ENCODE assay signal across 11 cellular contexts in genomic region chr15:68794307-68794706, GRCh38. TPM values are rescaled to one million over a fixed set of nuclear protein-coding genes. Genes with fewer than 3 reads are reported as not detected.
A peak's percentile ranks its signal among the peaks of the same experiment; 100 is the strongest.
DNase-seq lines count a peak whose midpoint lies in the region; ATAC-seq, FAIRE-seq and TF ChIP-seq lines count a peak whose summit lies in the region.
"Had no signal": no experiment of that assay in that cellular context is flagged by ENCODE, and none has a peak within 500 bp of the region (broad histone marks: within the 10 kb centered on the region; RNA-seq: fewer than 3 reads in every experiment).

No MANE protein-coding gene starts in this region.

- CTCF ChIA-PET in HepG2 (lab: Yijun Ruan, JAX; ENCODE audit: low intra/inter-chr PET ratio, low total read pairs), result no interaction called here

- WGBS in HUES64, result 82% methylated on average over 4 of the region's 4 CpGs
- 87% methylated on average over 4 of the region's 4 CpGs for WGBS in HepG2 (ENCODE audit: low lambda C conversion rate)

- no peak for TF ChIP-seq CTCF in HepG2 (CRISPR knock-in tag; IDR thresholded peaks at IDR 0.05)

- H3K36me3 Mint-ChIP-seq in activated naive CD8-positive, alpha-beta T cell treated with anti-CD3 and anti-CD28 coated beads for 36 hours, result peaks cover 49% of the 10 kb centered on the region
- peaks cover 16% of the 10 kb centered on the region for H3K36me3 Mint-ChIP-seq in stimulated activated memory B cell treated with anti-CD40 and anti-IgM and Interleukin-4, amounts not matched to agents 10 μg/mL and 1 μg/mL and 100 μg/mL, for 72 hours

- no peaks in the 10 kb centered on the region for H3K9me3 ChIP-seq in HUES64 (ENCODE audit: insufficient read depth, low read depth, low read length)
- no peaks in the 10 kb centered on the region for H3K9me3 ChIP-seq in HepG2 (ENCODE audit: low read length)
- H3K9me3 ChIP-seq: MG63 had no signal

- FAIRE-seq in HepG2 (lab: Jason Lieb, UNC), result no peak

- H3K9ac ChIP-seq in HUES64 (ENCODE audit: low read depth, low read length) (0 out of 2 replicates have a peak overlapping the region, but pooled peaks have one; percentile 19), HepG2 (ENCODE audit: insufficient read depth, low read depth, low read length) (no peak overlapping the region)

- DNase-seq in activated naive CD8-positive, alpha-beta T cell treated with anti-CD3 and anti-CD28 coated beads for 36 hours, result no peak
- DNase-seq in HepG2 (ENCODE audit: low spot score) (no peak), A172 (ENCODE audit: low spot score) (no peak), NCI-H2081 (lab: John Stamatoyannopoulos, UW) (no peak)
- DNase-seq: activated effector memory CD4-positive, alpha-beta T cell treated with anti-CD3 and anti-CD28 coated beads, Interleukin-2, amount 50 U/mL, for 16 hours; MG63; NCI-H526 treated with DMSO at 0.1 percent for 48 hours; stimulated activated CD4-positive, alpha-beta T cell treated with anti-CD3 and anti-CD28 coated beads, Interleukin-4, amount 100 ng/mL, for 24 hours had no signal

- POLR2A ChIA-PET in HepG2 (lab: Yijun Ruan, JAX), result interaction anchor here (0.9 kb wide), 1 partner anchor 24 kb away, joined by 3 read pairs; no protein-coding TSS in a partner anchor

- ATAC-seq in HepG2 (no peak), GM19397 (IDR thresholded peaks at IDR 0.05; ENCODE audit: unreplicated experiment) (no peak)
- ATAC-seq in stimulated activated memory B cell treated with anti-CD40 and anti-IgM and Interleukin-4, amounts not matched to agents 10 μg/mL and 1 μg/mL and 100 μg/mL, for 72 hours, result no peak

- H2AFZ ChIP-seq in HepG2 (ENCODE audit: low read length), result no peak overlapping the region

- peaks cover 100% of the 10 kb centered on the region for H3K79me2 ChIP-seq in HepG2 (ENCODE audit: insufficient read depth, low read length)

- H4K20me1 ChIP-seq in HepG2 (ENCODE audit: insufficient read depth, low read length), result peaks cover 97% of the 10 kb centered on the region

- H3K4me3 Mint-ChIP-seq in activated naive CD8-positive, alpha-beta T cell treated with anti-CD3 and anti-CD28 coated beads for 36 hours, result no peak overlapping the region
- H3K4me3 Mint-ChIP-seq in stimulated activated memory B cell treated with anti-CD40 and anti-IgM and Interleukin-4, amounts not matched to agents 10 μg/mL and 1 μg/mL and 100 μg/mL, for 72 hours, result peak overlapping the region; percentile 61

- H3K4me3 ChIP-seq in HUES64 (ENCODE audit: low read length) (no peak overlapping the region), HepG2 (replicated peaks in 1 of 3; ENCODE audit: insufficient read depth in 1 of 3, low read depth in 2 of 3, low read length in 3 of 3) (no peak overlapping the region)
- H3K4me3 ChIP-seq: MG63 had no signal

- BruUV-seq in HepG2 (replicated peaks; lab: Mats Ljungman, UMichigan), result no TSS peak

- no peak for TF ChIP-seq EP300 in HepG2 (IDR thresholded peaks at IDR 0.05; ENCODE audit: low read depth in 2 of 2, low read length in 2 of 2)
- TF ChIP-seq EP300 in HepG2 (CRISPR knock-in tag; IDR thresholded peaks at IDR 0.05; ENCODE audit: borderline replicate concordance), result no peak

- in situ Hi-C loops in HepG2 (cut with HindIII; ENCODE audit: extremely low pct_ligation_motif_present, low pct_unique_long_range_greater_than_20kb), result no loop called here

- H3K4me2 ChIP-seq in HepG2 (ENCODE audit: low read depth, low read length), result no peak overlapping the region

- H3K27ac ChIP-seq in HUES64 (ENCODE audit: low read depth, low read length) (no peak overlapping the region), HepG2 (ENCODE audit: extremely low read length, insufficient read depth, low read length) (peak overlapping the region; percentile 43)

- intact Hi-C loops in HepG2 (cut with micrococcal nuclease; ENCODE audit: unreplicated experiment), result no loop called here

- H3K27me3 Mint-ChIP-seq in activated naive CD8-positive, alpha-beta T cell treated with anti-CD3 and anti-CD28 coated beads for 36 hours, result no peaks in the 10 kb centered on the region
- H3K27me3 Mint-ChIP-seq in stimulated activated memory B cell treated with anti-CD40 and anti-IgM and Interleukin-4, amounts not matched to agents 10 μg/mL and 1 μg/mL and 100 μg/mL, for 72 hours, result no peaks in the 10 kb centered on the region

- H3K36me3 ChIP-seq in HUES64 (ENCODE audit: insufficient read depth, low read length) (peaks cover 8% of the 10 kb centered on the region), HepG2 (replicated peaks in 1 of 2; ENCODE audit: control insufficient read depth in 1 of 2, insufficient read depth in 2 of 2, low read length in 2 of 2) (peaks cover 6 to 55% of the 10 kb centered on the region in 2 experiments; a peak in 4 of 5 replicates)

- no peaks in the 10 kb centered on the region for H3K9me3 Mint-ChIP-seq in activated naive CD8-positive, alpha-beta T cell treated with anti-CD3 and anti-CD28 coated beads for 36 hours
- H3K9me3 Mint-ChIP-seq in stimulated activated memory B cell treated with anti-CD40 and anti-IgM and Interleukin-4, amounts not matched to agents 10 μg/mL and 1 μg/mL and 100 μg/mL, for 72 hours, result no peaks in the 10 kb centered on the region

- H3K27ac Mint-ChIP-seq in activated naive CD8-positive, alpha-beta T cell treated with anti-CD3 and anti-CD28 coated beads for 36 hours, result peak overlapping the region; percentile 59
- peak overlapping the region; percentile 79 for H3K27ac Mint-ChIP-seq in stimulated activated memory B cell treated with anti-CD40 and anti-IgM and Interleukin-4, amounts not matched to agents 10 μg/mL and 1 μg/mL and 100 μg/mL, for 72 hours

- peaks cover 80% of the 10 kb centered on the region for H3K4me1 ChIP-seq in HUES64 (ENCODE audit: insufficient read depth, low read length)
- peaks cover 58% of the 10 kb centered on the region for H3K4me1 ChIP-seq in HepG2 (ENCODE audit: insufficient read depth, low read length)

- H3K4me1 Mint-ChIP-seq in activated naive CD8-positive, alpha-beta T cell treated with anti-CD3 and anti-CD28 coated beads for 36 hours, result peaks cover 91% of the 10 kb centered on the region
- H3K4me1 Mint-ChIP-seq in stimulated activated memory B cell treated with anti-CD40 and anti-IgM and Interleukin-4, amounts not matched to agents 10 μg/mL and 1 μg/mL and 100 μg/mL, for 72 hours, result peaks cover 98% of the 10 kb centered on the region

- no peak for TF ChIP-seq RAD21 in HepG2 (CRISPR knock-in tag; IDR thresholded peaks at IDR 0.05)

- H3K27me3 ChIP-seq in HUES64 (ENCODE audit: insufficient read depth, low read length), result no peaks in the 10 kb centered on the region
- H3K27me3 ChIP-seq in HepG2 (ENCODE audit: control insufficient read depth in 1 of 2, insufficient read depth in 2 of 2, low read length in 2 of 2), result no peaks in the 10 kb centered on the region
- H3K27me3 ChIP-seq: MG63 had no signal

- no peak for TF ChIP-seq POLR2A in HepG2 (IDR thresholded peaks at IDR 0.05; ENCODE audit: insufficient read depth in 1 of 2, low read depth in 2 of 2, low read length in 2 of 2)

TF ChIP-seq in HepG2, 621 proteins besides CTCF, POLR2A, EP300 and RAD21:
- TF ChIP-seq TGIF2 (CRISPR knock-in tag; IDR thresholded peaks at IDR 0.05) (no peak), SIX4 (CRISPR knock-in tag; IDR thresholded peaks at IDR 0.05) (no peak), USF2 (IDR thresholded peaks at IDR 0.05; ENCODE audit: low read depth, low read length) (no peak), USF2 (CRISPR knock-in tag; IDR thresholded peaks at IDR 0.05; ENCODE audit: borderline replicate concordance) (no peak), ZSCAN22 (CRISPR knock-in tag; IDR thresholded peaks at IDR 0.05) (no peak), RBFOX2 (IDR thresholded peaks at IDR 0.05; ENCODE audit: low read depth, low read length) (no peak)

RNA-seq across cellular contexts. Expression of gene ANP32A, which starts 26.4 kb away (rescaled TPM):
- polyA plus RNA-seq in HUES64 (2013, experiment 1 of 2), result 281 TPM
- 272 TPM for polyA plus RNA-seq in HUES64 (2013, experiment 2 of 2)
- 100 to 1,000 TPM; 277 to 295 TPM for total RNA-seq in activated naive CD8-positive, alpha-beta T cell treated with anti-CD3 and anti-CD28 coated beads for 36 hours
- 206 and 323 TPM in 2 replicates for total RNA-seq in HepG2 (2016; rRNA removed; fragmentation: Illumina TruSeq; extraction: Trizol)
- total RNA-seq in HepG2 (2016; cell fraction: cytosol; rRNA removed; fragmentation: Illumina TruSeq; extraction: Trizol; ENCODE audit: low read depth), result 20.6 and 23.7 TPM in 2 replicates
- total RNA-seq in HepG2 (2016; cell fraction: insoluble cytoplasmic fraction; rRNA removed; fragmentation: Illumina TruSeq; extraction: Trizol), result 211 and 312 TPM in 2 replicates
- total RNA-seq in HepG2 (2016; cell fraction: membrane; rRNA removed; fragmentation: Illumina TruSeq; extraction: Trizol), result 33.5 and 37.5 TPM in 2 replicates
- total RNA-seq in HepG2 (2016; cell fraction: nucleus; rRNA removed; fragmentation: Illumina TruSeq; extraction: Trizol), result 81.8 and 84.7 TPM in 2 replicates
- polyA plus RNA-seq in HepG2 (2011; rRNA removed), result 49.3 and 60.6 TPM in 2 replicates
- 28.0 and 36.6 TPM in 2 replicates for polyA plus RNA-seq in HepG2 (2011; cell fraction: cytosol; rRNA removed)
- 25.1 and 25.6 TPM in 2 replicates for polyA plus RNA-seq in HepG2 (2011; cell fraction: nucleus; rRNA removed)
- 144 and 186 TPM in 2 replicates for polyA plus RNA-seq in HepG2 (2012)
- polyA plus RNA-seq in HepG2 (2016; cell fraction: cytosol; fragmentation: Illumina TruSeq; extraction: Trizol; ENCODE audit: low read depth), result 21.7 and 22.0 TPM in 2 replicates
- polyA plus RNA-seq in HepG2 (2016; cell fraction: insoluble cytoplasmic fraction; fragmentation: Illumina TruSeq; extraction: Trizol; ENCODE audit: low read depth), result 513 and 558 TPM in 2 replicates
- 26.3 and 31.3 TPM in 2 replicates for polyA plus RNA-seq in HepG2 (2016; cell fraction: membrane; fragmentation: Illumina TruSeq; extraction: Trizol; ENCODE audit: low read depth)
- polyA plus RNA-seq in HepG2 (2016; cell fraction: nucleus; fragmentation: Illumina TruSeq; extraction: Trizol; ENCODE audit: insufficient read depth, low read depth), result 158 and 180 TPM in 2 replicates
- 22.9 and 64.5 TPM in 2 replicates for polyA minus RNA-seq in HepG2 (2011; rRNA and poly(A)+ RNA removed; ENCODE audit: low replicate concordance)
- polyA minus RNA-seq in HepG2 (2011; cell fraction: cytosol; rRNA and poly(A)+ RNA removed), result 29.8 and 35.1 TPM in 2 replicates
- 54.8 and 55.4 TPM in 2 replicates for polyA minus RNA-seq in HepG2 (2011; cell fraction: nucleus; rRNA and poly(A)+ RNA removed)
- total RNA-seq in A172 (2014; rRNA removed; shearing (Covaris generic)), result 70.4 and 72.6 TPM in 2 replicates
